Comparison of ENCODE assay signal across 15 cellular contexts in genomic region chr3:56776551-56776950, GRCh38. TPM values are rescaled to one million over a fixed set of nuclear protein-coding genes. Genes with fewer than 3 reads are reported as not detected.
DNase-seq lines count a peak whose midpoint lies in the region; ATAC-seq and TF ChIP-seq lines count a peak whose summit lies in the region.
"Had no signal": no experiment of that assay in that cellular context is flagged by ENCODE, and none has a peak within 500 bp of the region (broad histone marks: within the 10 kb centered on the region; RNA-seq: fewer than 3 reads in every experiment).

No MANE protein-coding gene starts in this region.

- H3K4me1 Mint-ChIP-seq in CD8-positive, alpha-beta memory T cell: peaks cover 82 to 98% (median 94%) of the 10 kb centered on the region in 3 donors
- H3K4me1 Mint-ChIP-seq in T-helper 17 cell: peaks cover 38% of the 10 kb centered on the region

- no peaks in the 10 kb centered on the region for H3K27me3 Mint-ChIP-seq in CD8-positive, alpha-beta memory T cell
- H3K27me3 Mint-ChIP-seq in T-helper 17 cell: no peaks in the 10 kb centered on the region
- H3K27me3 Mint-ChIP-seq: IgD-negative memory B cell had no signal

- CTCF ChIA-PET in CD8-positive, alpha-beta memory T cell (lab: Charles Lee): interaction anchor here (1.1 to 1.6 kb wide), 2 partner anchors 13 to 212 kb away, joined by 3 to 11 read pairs; no protein-coding TSS in a partner anchor

- H3K27me3 ChIP-seq in CD8-positive, alpha-beta memory T cell (ENCODE audit: insufficient read depth, low read length, poor library complexity, severe bottlenecking): no peaks in the 10 kb centered on the region
- H3K27me3 ChIP-seq in endocrine pancreas (ENCODE audit: control insufficient read depth, insufficient read depth, low read length) (no peaks in the 10 kb centered on the region), rectal smooth muscle tissue (ENCODE audit: control insufficient read depth, insufficient read depth, low read length) (no peaks in the 10 kb centered on the region), thyroid gland (no peaks in the 10 kb centered on the region)
- H3K27me3 ChIP-seq: esophagus squamous epithelium, neutrophil had no signal

- no peak overlapping the region for H3K4me3 ChIP-seq in CD8-positive, alpha-beta memory T cell (ENCODE audit: low read length)
- peak overlapping the region; percentile 63 for H3K4me3 ChIP-seq in endocrine pancreas (ENCODE audit: control insufficient read depth, insufficient read depth, low read length)
- no peak overlapping the region for H3K4me3 ChIP-seq in rectal smooth muscle tissue (ENCODE audit: low read length)
- no peak overlapping the region for H3K4me3 ChIP-seq in thyroid gland (replicated peaks in 1 of 3)
- H3K4me3 ChIP-seq: HAP-1 had no signal

- no peak overlapping the region for H3K27ac ChIP-seq in CD8-positive, alpha-beta memory T cell (ENCODE audit: low read depth, low read length)
- peak overlapping the region; percentile 51 for H3K27ac ChIP-seq in rectal smooth muscle tissue (ENCODE audit: low read depth, low read length)
- no peak overlapping the region for H3K27ac ChIP-seq in thyroid gland
- H3K27ac ChIP-seq: neutrophil had no signal

- TF ChIP-seq CTCF in thyroid gland (IDR thresholded peaks at IDR 0.05): no peak

- ATAC-seq in T-helper 17 cell: no peak
- ATAC-seq: activated naive CD4-positive, alpha-beta T cell treated with anti-CD3 and anti-CD28 coated beads, Interleukin-2, amount 50 U/mL, for 72 hours had no signal

- peaks cover 86% of the 10 kb centered on the region for H3K4me1 ChIP-seq in CD8-positive, alpha-beta memory T cell (ENCODE audit: insufficient read depth, low read length)
- H3K4me1 ChIP-seq in endocrine pancreas (ENCODE audit: control insufficient read depth, insufficient read depth, low read length): peaks cover 7% of the 10 kb centered on the region
- H3K4me1 ChIP-seq in rectal smooth muscle tissue (ENCODE audit: control insufficient read depth, insufficient read depth, low read length): peaks cover 6% of the 10 kb centered on the region
- peaks cover 10 to 15% of the 10 kb centered on the region in 2 donors for H3K4me1 ChIP-seq in thyroid gland
- H3K4me1 ChIP-seq: HAP-1 had no signal

- H3K36me3 ChIP-seq in CD8-positive, alpha-beta memory T cell (ENCODE audit: insufficient read depth, low read length): peaks cover 21% of the 10 kb centered on the region
- H3K36me3 ChIP-seq in endocrine pancreas (ENCODE audit: control insufficient read depth, insufficient read depth, low read length) (no peaks in the 10 kb centered on the region), rectal smooth muscle tissue (ENCODE audit: control insufficient read depth, insufficient read depth, low read length) (peaks cover 2% of the 10 kb centered on the region), thyroid gland (peaks cover 0 to 2% of the 10 kb centered on the region in 2 donors)
- H3K36me3 ChIP-seq: HAP-1 had no signal

- POLR2A ChIA-PET in CD8-positive, alpha-beta memory T cell (lab: Charles Lee): interaction anchor here (0.7 to 1.2 kb wide), 3 partner anchors 12 to 212 kb away, joined by 3 read pairs; no protein-coding TSS in a partner anchor

- no peak for TF ChIP-seq POLR2A in thyroid gland (IDR thresholded peaks at IDR 0.05)

- 74 to 82% methylated on average over 3 of the region's 3 CpGs for WGBS in thyroid gland, 2 donors

- DNase-seq in CD8-positive, alpha-beta memory T cell: no peak
- no peak for DNase-seq in T-helper 17 cell
- DNase-seq in thyroid gland: no peak
- no peak for DNase-seq in NCI-H2196 treated with DMSO at 0.1 percent for 48 hours (lab: John Stamatoyannopoulos, UW; ENCODE audit: unreplicated experiment)
- no peak for DNase-seq in medulla oblongata (ENCODE audit: extremely low spot score)
- DNase-seq: EL, esophagus squamous epithelium, NCI-H2227 treated with DMSO at 0.1 percent for 48 hours, SIG-M5 had no signal

- H3K9me3 Mint-ChIP-seq in CD8-positive, alpha-beta memory T cell: no peaks in the 10 kb centered on the region
- H3K9me3 Mint-ChIP-seq: IgD-negative memory B cell had no signal

- H3K9ac ChIP-seq in endocrine pancreas (ENCODE audit: control insufficient read depth, insufficient read depth, low read length) (no peak overlapping the region), rectal smooth muscle tissue (ENCODE audit: low read length) (no peak overlapping the region)

- H3K4me3 Mint-ChIP-seq in CD8-positive, alpha-beta memory T cell: peak overlapping the region in 4 of 7 donors; percentile 39 to 74 (median 48)
- no peak overlapping the region for H3K4me3 Mint-ChIP-seq in T-helper 17 cell

- peaks cover 7 to 67% (median 21%) of the 10 kb centered on the region in 3 donors for H3K36me3 Mint-ChIP-seq in CD8-positive, alpha-beta memory T cell
- H3K36me3 Mint-ChIP-seq in T-helper 17 cell (ENCODE audit: low read depth): peaks cover 8% of the 10 kb centered on the region

- peak overlapping the region; percentile 44 to 98 (median 88) for H3K27ac Mint-ChIP-seq in CD8-positive, alpha-beta memory T cell
- H3K27ac Mint-ChIP-seq in T-helper 17 cell: peak overlapping the region; percentile 75

- H3K9me3 ChIP-seq in CD8-positive, alpha-beta memory T cell (ENCODE audit: low read length): no peaks in the 10 kb centered on the region
- H3K9me3 ChIP-seq in T-helper 17 cell (ENCODE audit: control insufficient read depth, low read length, poor library complexity, severe bottlenecking): no peaks in the 10 kb centered on the region
- no peaks in the 10 kb centered on the region for H3K9me3 ChIP-seq in endocrine pancreas (ENCODE audit: control insufficient read depth, low read length)
- H3K9me3 ChIP-seq in thyroid gland: no peaks in the 10 kb centered on the region
- H3K9me3 ChIP-seq: esophagus squamous epithelium, HAP-1, neutrophil had no signal

- intact Hi-C loops in thyroid gland (cut with DNase I): no loop called here

RNA-seq across cellular contexts. Expression of gene ARHGEF3, which starts 25.2 kb away (rescaled TPM):
- total RNA-seq in CD8-positive, alpha-beta memory T cell: 10 to 100 TPM; 55.1 to 56.6 TPM
- 110 TPM for polyA plus RNA-seq in CD8-positive, alpha-beta memory T cell
- total RNA-seq in T-helper 17 cell: 10 to 100 TPM; 70.2 to 71.0 TPM
- 10 to 100 TPM; 15.7 to 20.8 (median 18.8) TPM for total RNA-seq in thyroid gland
